Comparison of ENCODE assay signal across 8 cellular contexts in the genomic region with DNA sequence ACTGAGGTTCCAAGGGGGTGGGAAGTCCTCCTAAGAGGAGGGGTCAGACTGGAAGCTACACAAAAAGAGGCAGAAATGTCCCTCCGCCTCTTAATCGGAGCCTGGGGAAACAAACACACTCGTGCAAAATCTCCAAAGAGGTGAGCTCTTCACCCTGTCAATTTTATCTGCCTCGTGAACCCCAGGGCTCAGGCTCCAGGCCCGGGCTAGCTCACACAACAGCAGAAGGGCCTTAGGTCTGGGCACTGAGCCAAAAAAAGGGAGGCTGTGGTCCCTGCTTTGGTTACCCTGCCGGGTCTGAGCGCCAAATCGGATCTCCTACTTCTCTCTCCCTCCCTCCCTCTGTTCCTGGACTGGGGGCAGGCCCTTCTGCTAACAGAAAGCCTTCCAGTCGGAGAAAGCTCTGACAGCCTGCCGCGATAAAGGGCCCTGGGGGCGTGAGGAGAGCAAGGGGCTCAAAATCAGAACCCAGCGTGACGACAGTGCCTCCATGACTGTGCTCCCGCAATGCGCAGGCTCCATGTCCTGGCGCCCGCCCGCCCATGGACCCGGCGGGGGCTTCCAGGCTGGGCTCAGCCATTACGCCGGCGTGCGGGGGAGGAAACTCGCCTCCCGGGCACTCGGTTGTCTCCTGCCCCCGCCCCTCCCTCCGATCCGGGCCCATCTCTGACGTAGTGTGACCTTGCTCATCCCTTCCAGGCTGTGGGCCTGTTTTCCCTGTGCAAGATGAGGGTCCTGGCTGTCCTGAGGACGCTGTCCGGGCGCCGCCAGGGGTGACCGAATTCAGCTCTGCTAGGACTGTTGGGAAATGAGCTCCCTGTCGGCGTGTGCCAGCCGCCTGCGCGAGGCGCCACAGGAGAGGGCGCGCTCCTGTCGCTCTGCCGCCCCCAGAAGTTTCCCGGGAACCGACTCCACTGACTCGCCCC. TPM values are rescaled to one million over a fixed set of nuclear protein-coding genes. Genes with fewer than 3 reads are reported as not detected.
DNase-seq lines count a peak whose midpoint lies in the region; TF ChIP-seq lines count a peak whose summit lies in the region.

No MANE protein-coding gene starts in this region.

- H3K27ac ChIP-seq in suprapubic skin: peak overlapping the region; percentile 88

- peak overlapping the region; percentile 89 for H3K4me3 ChIP-seq in HFF-Myc (replicated peaks; ENCODE audit: low read depth, low read length)
- peak overlapping the region; percentile 66 for H3K4me3 ChIP-seq in suprapubic skin

- TF ChIP-seq POLR2A in suprapubic skin (IDR thresholded peaks at IDR 0.05): no peak

- WGBS in suprapubic skin: 4% methylated on average over 23 of the region's 50 CpGs

- peaks cover 33% of the 10 kb centered on the region for H3K4me1 ChIP-seq in suprapubic skin

- H3K36me3 ChIP-seq in suprapubic skin: no peaks in the 10 kb centered on the region

- TF ChIP-seq CTCF in HFF-Myc (IDR thresholded peaks at IDR 0.05; ENCODE audit: low read depth, low read length, missing control alignments) (no peak), suprapubic skin (IDR thresholded peaks at IDR 0.05) (peak; percentile 1 to 20)

- DNase-seq in GDM1 (lab: John Stamatoyannopoulos, UW): peak; percentile 79
- peak; percentile 74 for DNase-seq in HFF-Myc (ENCODE audit: extremely low read depth, low read depth)
- DNase-seq in NAMALWA (ENCODE audit: low spot score): peak; percentile 82
- DNase-seq in SK-MEL-5 (ENCODE audit: low read depth, low spot score): peak; percentile 80
- DNase-seq in activated naive CD4-positive, alpha-beta T cell treated with anti-CD3 and anti-CD28 coated beads, Interleukin-2, amount 50 U/mL, for 16 hours: peak; percentile 82
- peak; percentile 60 for DNase-seq in germinal center (ENCODE audit: low spot score)
- peak in 55 of 56 donors; percentile 44 to 96 (median 83) for DNase-seq in nucleus accumbens (lab: John Stamatoyannopoulos, UW)
- peak; percentile 90 to 93 for DNase-seq in suprapubic skin (ENCODE audit: low spot score in 2 of 2)

- in situ Hi-C loops in SK-MEL-5 (cut with HindIII; ENCODE audit: low pct_unique_long_range_greater_than_20kb, low sequenced_read_pairs): no loop called here

- TF ChIP-seq EP300 in suprapubic skin (IDR thresholded peaks at IDR 0.05): no peak

- no peaks in the 10 kb centered on the region for H3K27me3 ChIP-seq in suprapubic skin

- H3K9me3 ChIP-seq in suprapubic skin: no peaks in the 10 kb centered on the region

RNA-seq across cellular contexts. Expression of gene SLC22A4, which starts 0.9 kb away (rescaled TPM):
- 0.61 and 0.66 TPM in 2 replicates for total RNA-seq in SK-MEL-5 (2014; rRNA removed; shearing (Covaris generic))
- 0.40 TPM in 1 of 2 replicates, not detected in the other for polyA plus RNA-seq in SK-MEL-5 (2015; cell fraction: cytosol; rRNA removed)
- polyA plus RNA-seq in SK-MEL-5 (2015; cell fraction: nucleus; rRNA removed): 0.22 and 0.84 TPM in 2 replicates
- 1 to 10 TPM in 3 of 4 donors, under 1 TPM in 1; 0.32 to 1.9 (median 1.3) TPM for total RNA-seq in suprapubic skin

RNA-seq across cellular contexts. Expression of gene PDLIM4, which starts 35.8 kb away (rescaled TPM):
- 1.8 and 2.1 TPM in 2 replicates for total RNA-seq in SK-MEL-5 (2014; rRNA removed; shearing (Covaris generic))
- polyA plus RNA-seq in SK-MEL-5 (2015; cell fraction: cytosol; rRNA removed): 6.5 and 6.9 TPM in 2 replicates
- polyA plus RNA-seq in SK-MEL-5 (2015; cell fraction: nucleus; rRNA removed): 1.4 and 2.4 TPM in 2 replicates
- 100 to 1,000 TPM; 110 to 128 (median 114) TPM for total RNA-seq in suprapubic skin

Comparison
In these comparisons a context has a peak if more than half of its experiments do, and no peak if none do; other contexts are left out.
1. Peak in every context shown above with its lines: DNase-seq, H3K4me3 ChIP-seq and H3K27ac ChIP-seq.
2. RNA of gene PDLIM4, which starts 35.8 kb away (total RNA-seq): 110 to 128 TPM in suprapubic skin; 1.8 to 2.1 TPM in SK-MEL-5; every median in the first group is over 10 times any median in the second.